ENCODE assay signal across 8 cellular contexts in the genomic region with DNA sequence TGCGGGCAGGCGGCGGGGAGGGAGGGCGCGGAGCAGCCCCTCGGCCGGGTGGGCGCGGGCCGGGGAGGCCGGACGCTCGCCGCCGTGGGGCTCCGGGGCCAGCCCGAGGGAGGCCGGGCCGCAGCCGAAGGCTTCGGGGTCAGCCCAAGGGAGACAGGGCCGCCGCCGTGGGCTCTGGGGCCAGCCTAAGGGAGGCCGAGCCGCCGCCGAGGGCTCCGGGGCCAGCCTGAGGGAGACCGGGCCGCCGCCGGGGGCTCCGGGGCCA.
DNase-seq lines count a peak whose midpoint lies in the region; ATAC-seq, FAIRE-seq and TF ChIP-seq lines count a peak whose summit lies in the region.

No MANE protein-coding gene starts in this region.

- H3K36me3 ChIP-seq in OCI-LY3 (replicated peaks; ENCODE audit: low read depth, low read length), result peaks cover 7% of the 10 kb centered on the region

- H3K4me2 ChIP-seq in OCI-LY3 (ENCODE audit: low read length), result peak overlapping the region; percentile 76

- H3K4me1 ChIP-seq in OCI-LY3 (ENCODE audit: low read length), result peaks cover 39% of the 10 kb centered on the region

- no peaks in the 10 kb centered on the region for H3K27me3 ChIP-seq in OCI-LY3 (ENCODE audit: low read depth, low read length)

- no peak for FAIRE-seq in urothelium cell line (lab: Jason Lieb, UNC)

- DNase-seq in fibroblast of pulmonary artery (ENCODE audit: low read depth), result no peak
- no peak for DNase-seq in retinal pigment epithelial cell (ENCODE audit: low read depth)
- DNase-seq in CD1c-positive myeloid dendritic cell (ENCODE audit: extremely low spot score), result no peak
- DNase-seq in inferior parietal cortex (ENCODE audit: extremely low spot score), result no peak
- DNase-seq in urothelium cell line (ENCODE audit: low spot score), result no peak

- no peak for TF ChIP-seq CTCF in OCI-LY3 (IDR thresholded peaks at IDR 0.05; ENCODE audit: low read depth, low read length)
- no peak for TF ChIP-seq CTCF in fibroblast of pulmonary artery (IDR thresholded peaks at IDR 0.05; ENCODE audit: low read length, missing control alignments)
- no peak for TF ChIP-seq CTCF in retinal pigment epithelial cell (conservative IDR thresholded peaks at IDR 0.05; ENCODE audit: low read depth, low read length)

- peaks cover 37% of the 10 kb centered on the region for H4K20me1 ChIP-seq in OCI-LY3 (ENCODE audit: insufficient read depth, low read length)

- H3K9ac ChIP-seq in OCI-LY3 (ENCODE audit: low read length), result peak overlapping the region; percentile 98

- H3K9me3 ChIP-seq in OCI-LY3 (ENCODE audit: insufficient read depth, low read length), result no peaks in the 10 kb centered on the region

- no peak for ATAC-seq in GM21526 (IDR thresholded peaks at IDR 0.05; ENCODE audit: low FRiP score, unreplicated experiment)

- peaks cover 48% of the 10 kb centered on the region for H3K79me2 ChIP-seq in OCI-LY3 (ENCODE audit: low read length)

- H3K4me3 ChIP-seq in GM08714 (ENCODE audit: low read length) (peak overlapping the region; percentile 98), OCI-LY3 (ENCODE audit: low read length) (peak overlapping the region; percentile 99), fibroblast of pulmonary artery (replicated peaks; ENCODE audit: low read depth, low read length) (peak overlapping the region; percentile 88), retinal pigment epithelial cell (ENCODE audit: low read length) (peak overlapping the region; percentile 82)

- H3K27ac ChIP-seq in OCI-LY3 (ENCODE audit: low read length), result peak overlapping the region; percentile 80

- H2AFZ ChIP-seq in OCI-LY3 (ENCODE audit: low read depth, low read length), result no peak overlapping the region
